2 cellular contexts compared by ENCODE assay signal in the genomic region with DNA sequence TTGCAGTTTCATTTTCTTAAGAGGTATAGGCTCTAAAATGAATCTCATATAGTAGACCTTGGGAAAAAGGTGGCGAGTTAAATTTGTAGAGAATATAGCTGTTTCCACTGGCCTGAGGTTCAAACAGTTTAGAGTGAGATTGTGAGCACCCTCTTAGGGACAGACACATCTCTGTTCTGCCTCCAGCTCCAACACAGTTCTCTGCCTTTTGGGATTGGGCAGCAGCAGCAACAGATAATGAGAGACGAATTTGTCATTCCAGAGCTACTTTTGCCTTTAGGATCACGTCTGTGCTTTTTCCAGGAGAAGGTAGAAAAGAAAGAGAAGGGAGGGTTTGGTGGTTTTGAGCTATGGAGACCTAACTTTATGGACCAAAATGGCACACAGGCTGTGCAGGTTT.
TF ChIP-seq lines count a peak whose summit lies in the region.

No MANE protein-coding gene starts in this region.

TF ChIP-seq in IMR-90, 13 proteins besides CTCF, POLR2A, EP300 and RAD21:
- TF ChIP-seq CEBPB (IDR thresholded peaks at IDR 0.05; ENCODE audit: low read depth, low read length): no peak
- no peak for TF ChIP-seq MAZ (IDR thresholded peaks at IDR 0.05; ENCODE audit: borderline replicate concordance, low read depth, low read length)
- no peak for TF ChIP-seq FOS (IDR thresholded peaks at IDR 0.05; ENCODE audit: low read depth, low read length)
- no peak for TF ChIP-seq MAFK (IDR thresholded peaks at IDR 0.05; ENCODE audit: low read depth, low read length)
- TF ChIP-seq CHD1 (IDR thresholded peaks at IDR 0.05; ENCODE audit: low read depth, low read length): no peak
- TF ChIP-seq, protein P1, sequence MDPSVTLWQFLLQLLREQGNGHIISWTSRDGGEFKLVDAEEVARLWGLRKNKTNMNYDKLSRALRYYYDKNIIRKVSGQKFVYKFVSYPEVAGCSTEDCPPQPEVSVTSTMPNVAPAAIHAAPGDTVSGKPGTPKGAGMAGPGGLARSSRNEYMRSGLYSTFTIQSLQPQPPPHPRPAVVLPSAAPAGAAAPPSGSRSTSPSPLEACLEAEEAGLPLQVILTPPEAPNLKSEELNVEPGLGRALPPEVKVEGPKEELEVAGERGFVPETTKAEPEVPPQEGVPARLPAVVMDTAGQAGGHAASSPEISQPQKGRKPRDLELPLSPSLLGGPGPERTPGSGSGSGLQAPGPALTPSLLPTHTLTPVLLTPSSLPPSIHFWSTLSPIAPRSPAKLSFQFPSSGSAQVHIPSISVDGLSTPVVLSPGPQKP (IDR thresholded peaks at IDR 0.05; ENCODE audit: borderline replicate concordance, low read depth, low read length): no peak
- TF ChIP-seq RCOR1 (IDR thresholded peaks at IDR 0.05; ENCODE audit: insufficient replicate concordance, low read length): no peak
- TF ChIP-seq SMC3 (IDR thresholded peaks at IDR 0.05; ENCODE audit: low read depth, low read length): no peak
- TF ChIP-seq NFE2L2 (IDR thresholded peaks at IDR 0.05; ENCODE audit: low read depth, low read length): no peak
- TF ChIP-seq, protein P2, sequence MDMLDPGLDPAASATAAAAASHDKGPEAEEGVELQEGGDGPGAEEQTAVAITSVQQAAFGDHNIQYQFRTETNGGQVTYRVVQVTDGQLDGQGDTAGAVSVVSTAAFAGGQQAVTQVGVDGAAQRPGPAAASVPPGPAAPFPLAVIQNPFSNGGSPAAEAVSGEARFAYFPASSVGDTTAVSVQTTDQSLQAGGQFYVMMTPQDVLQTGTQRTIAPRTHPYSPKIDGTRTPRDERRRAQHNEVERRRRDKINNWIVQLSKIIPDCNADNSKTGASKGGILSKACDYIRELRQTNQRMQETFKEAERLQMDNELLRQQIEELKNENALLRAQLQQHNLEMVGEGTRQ (IDR thresholded peaks at IDR 0.05; ENCODE audit: low read depth, low read length): no peak
- TF ChIP-seq MXI1 (IDR thresholded peaks at IDR 0.05; ENCODE audit: borderline replicate concordance, low read depth, low read length): no peak
- no peak for TF ChIP-seq BHLHE40 (IDR thresholded peaks at IDR 0.05; ENCODE audit: low read depth, low read length)
- no peak for TF ChIP-seq RFX5 (IDR thresholded peaks at IDR 0.05; ENCODE audit: low read depth, low read length)

TF ChIP-seq in K562, 482 proteins besides CTCF, POLR2A, EP300 and RAD21 (continued from another document):
- TF ChIP-seq ZNF134 (CRISPR knock-in tag; conservative IDR thresholded peaks at IDR 0.05) (no peak), GTF2F1 (IDR thresholded peaks at IDR 0.05; ENCODE audit: low read depth, low read length) (no peak), ZNF507 (tag; conservative IDR thresholded peaks at IDR 0.05) (no peak), PHF21A (IDR thresholded peaks at IDR 0.05; ENCODE audit: borderline replicate concordance, low read depth) (no peak), DACH1 (IDR thresholded peaks at IDR 0.05; ENCODE audit: partially characterized antibody) (no peak)
- TF ChIP-seq, protein P3, sequence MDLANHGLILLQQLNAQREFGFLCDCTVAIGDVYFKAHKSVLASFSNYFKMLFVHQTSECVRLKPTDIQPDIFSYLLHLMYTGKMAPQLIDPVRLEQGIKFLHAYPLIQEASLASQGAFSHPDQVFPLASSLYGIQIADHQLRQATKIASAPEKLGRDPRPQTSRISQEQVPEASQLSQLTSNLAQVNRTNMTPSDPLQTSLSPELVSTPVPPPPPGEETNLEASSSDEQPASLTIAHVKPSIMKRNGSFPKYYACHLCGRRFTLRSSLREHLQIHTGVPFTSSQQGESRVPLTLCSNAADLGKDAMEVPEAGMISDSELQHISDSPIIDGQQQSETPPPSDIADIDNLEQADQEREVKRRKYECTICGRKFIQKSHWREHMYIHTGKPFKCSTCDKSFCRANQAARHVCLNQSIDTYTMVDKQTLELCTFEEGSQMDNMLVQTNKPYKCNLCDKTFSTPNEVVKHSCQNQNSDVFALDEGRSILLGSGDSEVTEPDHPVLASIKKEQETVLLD (IDR thresholded peaks at IDR 0.05): no peak
- TF ChIP-seq, protein P4, sequence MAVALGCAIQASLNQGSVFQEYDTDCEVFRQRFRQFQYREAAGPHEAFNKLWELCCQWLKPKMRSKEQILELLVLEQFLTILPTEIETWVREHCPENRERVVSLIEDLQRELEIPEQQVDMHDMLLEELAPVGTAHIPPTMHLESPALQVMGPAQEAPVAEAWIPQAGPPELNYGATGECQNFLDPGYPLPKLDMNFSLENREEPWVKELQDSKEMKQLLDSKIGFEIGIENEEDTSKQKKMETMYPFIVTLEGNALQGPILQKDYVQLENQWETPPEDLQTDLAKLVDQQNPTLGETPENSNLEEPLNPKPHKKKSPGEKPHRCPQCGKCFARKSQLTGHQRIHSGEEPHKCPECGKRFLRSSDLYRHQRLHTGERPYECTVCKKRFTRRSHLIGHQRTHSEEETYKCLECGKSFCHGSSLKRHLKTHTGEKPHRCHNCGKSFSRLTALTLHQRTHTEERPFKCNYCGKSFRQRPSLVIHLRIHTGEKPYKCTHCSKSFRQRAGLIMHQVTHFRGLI (CRISPR knock-in tag; IDR thresholded peaks at IDR 0.05): no peak
- TF ChIP-seq, protein P5, sequence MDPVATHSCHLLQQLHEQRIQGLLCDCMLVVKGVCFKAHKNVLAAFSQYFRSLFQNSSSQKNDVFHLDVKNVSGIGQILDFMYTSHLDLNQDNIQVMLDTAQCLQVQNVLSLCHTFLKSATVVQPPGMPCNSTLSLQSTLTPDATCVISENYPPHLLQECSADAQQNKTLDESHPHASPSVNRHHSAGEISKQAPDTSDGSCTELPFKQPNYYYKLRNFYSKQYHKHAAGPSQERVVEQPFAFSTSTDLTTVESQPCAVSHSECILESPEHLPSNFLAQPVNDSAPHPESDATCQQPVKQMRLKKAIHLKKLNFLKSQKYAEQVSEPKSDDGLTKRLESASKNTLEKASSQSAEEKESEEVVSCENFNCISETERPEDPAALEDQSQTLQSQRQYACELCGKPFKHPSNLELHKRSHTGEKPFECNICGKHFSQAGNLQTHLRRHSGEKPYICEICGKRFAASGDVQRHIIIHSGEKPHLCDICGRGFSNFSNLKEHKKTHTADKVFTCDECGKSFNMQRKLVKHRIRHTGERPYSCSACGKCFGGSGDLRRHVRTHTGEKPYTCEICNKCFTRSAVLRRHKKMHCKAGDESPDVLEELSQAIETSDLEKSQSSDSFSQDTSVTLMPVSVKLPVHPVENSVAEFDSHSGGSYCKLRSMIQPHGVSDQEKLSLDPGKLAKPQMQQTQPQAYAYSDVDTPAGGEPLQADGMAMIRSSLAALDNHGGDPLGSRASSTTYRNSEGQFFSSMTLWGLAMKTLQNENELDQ (CRISPR knock-in tag; IDR thresholded peaks at IDR 0.05; ENCODE audit: borderline replicate concordance): no peak
